ENCODE assay signal across 13 cellular contexts in genomic region chr14:74595006-74595735, GRCh38. TPM values are rescaled to one million over a fixed set of nuclear protein-coding genes. Genes with fewer than 3 reads are reported as not detected.
DNase-seq lines count a peak whose midpoint lies in the region; ATAC-seq, FAIRE-seq and TF ChIP-seq lines count a peak whose summit lies in the region.
"Had no signal": no experiment of that assay in that cellular context is flagged by ENCODE, and none has a peak within 500 bp of the region (broad histone marks: within the 10 kb centered on the region; RNA-seq: fewer than 3 reads in every experiment).

No MANE protein-coding gene starts in this region.

- H3K27me3 Mint-ChIP-seq in astrocyte (ENCODE audit: low read depth, unreplicated experiment) = no peaks in the 10 kb centered on the region
- H3K27me3 Mint-ChIP-seq in activated naive CD8-positive, alpha-beta T cell treated with anti-CD3 and anti-CD28 coated beads for 36 hours = no peaks in the 10 kb centered on the region
- H3K27me3 Mint-ChIP-seq: activated B cell treated with CpG ODN at 0.5 μM for 24 hours had no signal

- no peaks in the 10 kb centered on the region for H3K27me3 ChIP-seq in astrocyte (ENCODE audit: insufficient read depth, low read length)
- H3K27me3 ChIP-seq in psoas muscle (ENCODE audit: insufficient read depth in 3 of 3, low read length in 2 of 3) = no peaks in the 10 kb centered on the region

- H3K9me3 ChIP-seq in astrocyte (ENCODE audit: insufficient read depth, low read depth, low read length) (no peaks in the 10 kb centered on the region), psoas muscle (no peaks in the 10 kb centered on the region)

- H3K4me1 ChIP-seq in astrocyte (ENCODE audit: insufficient read depth, low read length) = peaks cover 34% of the 10 kb centered on the region
- H3K4me1 ChIP-seq in psoas muscle = peaks cover 28% of the 10 kb centered on the region

- 42 to 53% (median 47%) methylated on average over 14 to 15 of the region's 15 CpGs for WGBS in psoas muscle, 3 donors

- H3K4me3 ChIP-seq in AG10803 (ENCODE audit: low read length) (no peak overlapping the region; the same call in 1 of the 2 replicates), astrocyte (ENCODE audit: insufficient read depth, low read depth, low read length) (no peak overlapping the region), psoas muscle (no peak overlapping the region)

- intact Hi-C loops in cardiac septum (cut with DNase I) (no loop called here), psoas muscle (cut with DNase I) (no loop called here)

- peaks cover 24% of the 10 kb centered on the region for H4K20me1 ChIP-seq in astrocyte (ENCODE audit: insufficient read depth, low read length)

- H3K9ac ChIP-seq in astrocyte (ENCODE audit: low read length) = peak overlapping the region; percentile 37
- H3K9ac ChIP-seq: parathyroid adenoma had no signal

- no peaks in the 10 kb centered on the region for H3K9me3 Mint-ChIP-seq in astrocyte (ENCODE audit: unreplicated experiment)
- no peaks in the 10 kb centered on the region for H3K9me3 Mint-ChIP-seq in activated naive CD8-positive, alpha-beta T cell treated with anti-CD3 and anti-CD28 coated beads for 36 hours
- H3K9me3 Mint-ChIP-seq: activated B cell treated with CpG ODN at 0.5 μM for 24 hours had no signal

- no peak overlapping the region for H3K4me3 Mint-ChIP-seq in astrocyte (ENCODE audit: unreplicated experiment)
- H3K4me3 Mint-ChIP-seq in activated naive CD8-positive, alpha-beta T cell treated with anti-CD3 and anti-CD28 coated beads for 36 hours = no peak overlapping the region
- H3K4me3 Mint-ChIP-seq: activated B cell treated with CpG ODN at 0.5 μM for 24 hours had no signal

- no peak for TF ChIP-seq CTCF in AG10803 (conservative IDR thresholded peaks at IDR 0.05; ENCODE audit: low read length)
- no peak for TF ChIP-seq CTCF in astrocyte (IDR thresholded peaks at IDR 0.05; ENCODE audit: insufficient read depth, low read depth, low read length)
- no peak for TF ChIP-seq CTCF in psoas muscle (IDR thresholded peaks at IDR 0.05)

- H3K36me3 ChIP-seq in astrocyte (ENCODE audit: insufficient read depth, low read length) (peaks cover 3% of the 10 kb centered on the region), psoas muscle (ENCODE audit: insufficient read depth in 1 of 2, low read depth in 1 of 2) (no peaks in the 10 kb centered on the region)

- H3K79me2 ChIP-seq in astrocyte (ENCODE audit: insufficient read depth, low read length) = peaks cover 78% of the 10 kb centered on the region
- H3K79me2 ChIP-seq: parathyroid adenoma had no signal

- no peak overlapping the region for H3K27ac Mint-ChIP-seq in astrocyte (ENCODE audit: unreplicated experiment)
- H3K27ac Mint-ChIP-seq in activated naive CD8-positive, alpha-beta T cell treated with anti-CD3 and anti-CD28 coated beads for 36 hours = no peak overlapping the region
- H3K27ac Mint-ChIP-seq: activated B cell treated with CpG ODN at 0.5 μM for 24 hours had no signal

- peak overlapping the region; percentile 33 for H3K4me2 ChIP-seq in astrocyte (ENCODE audit: low read length)

- peaks cover 9% of the 10 kb centered on the region for H3K36me3 Mint-ChIP-seq in astrocyte (ENCODE audit: low read depth, unreplicated experiment)
- H3K36me3 Mint-ChIP-seq in activated naive CD8-positive, alpha-beta T cell treated with anti-CD3 and anti-CD28 coated beads for 36 hours = no peaks in the 10 kb centered on the region

- peak; percentile 93 for DNase-seq in AG10803 (ENCODE audit: low read depth)
- DNase-seq in astrocyte (ENCODE audit: low read depth) = peak; percentile 75
- peak; percentile 85 for DNase-seq in cardiac septum (ENCODE audit: low spot score)
- DNase-seq in psoas muscle = peak; percentile 82 to 86
- no peak for DNase-seq in activated naive CD8-positive, alpha-beta T cell treated with anti-CD3 and anti-CD28 coated beads for 36 hours
- DNase-seq in NCI-H1092 (lab: John Stamatoyannopoulos, UW) = no peak
- DNase-seq: activated B cell treated with CpG ODN at 0.5 μM for 24 hours, NCI-H187, PC-3 had no signal

- no peak overlapping the region for H2AFZ ChIP-seq in astrocyte (ENCODE audit: low read depth, low read length)
- H2AFZ ChIP-seq: parathyroid adenoma had no signal

- no peak for FAIRE-seq in astrocyte (lab: Jason Lieb, UNC)
- FAIRE-seq: islet of Langerhans had no signal

- peak overlapping the region; percentile 56 for H3K27ac ChIP-seq in astrocyte (ENCODE audit: low read depth, low read length)
- H3K27ac ChIP-seq in psoas muscle = peak overlapping the region; percentile 51

- peaks cover 50% of the 10 kb centered on the region for H3K4me1 Mint-ChIP-seq in astrocyte (ENCODE audit: low read depth, unreplicated experiment)
- H3K4me1 Mint-ChIP-seq in activated naive CD8-positive, alpha-beta T cell treated with anti-CD3 and anti-CD28 coated beads for 36 hours = no peaks in the 10 kb centered on the region

- peak; percentile 31 to 61 (median 46) for ATAC-seq in psoas muscle
- no peak for ATAC-seq in HG03280 (IDR thresholded peaks at IDR 0.05; ENCODE audit: unreplicated experiment)
- ATAC-seq in GM18498 (IDR thresholded peaks at IDR 0.05; ENCODE audit: unreplicated experiment) = no peak
- ATAC-seq: PC-3 had no signal

RNA-seq across cellular contexts. Expression of gene LTBP2, which starts 16.9 kb away (rescaled TPM):
- total RNA-seq in astrocyte (162 and 196 TPM in 2 replicates), cardiac septum (93.7 TPM), psoas muscle (10 to 100 TPM; 11.8 to 51.4 (median 24.2) TPM)
- polyA plus RNA-seq in psoas muscle = 1 to 10 TPM; 2.4 to 6.1 (median 3.2) TPM
- under 1 TPM; 0.06 to 0.10 TPM for total RNA-seq in activated naive CD8-positive, alpha-beta T cell treated with anti-CD3 and anti-CD28 coated beads for 36 hours

Comparison
In these comparisons a context has a peak if more than half of its experiments do, and no peak if none do; other contexts are left out.
1. DNase-seq: peak in AG10803 (single experiment), astrocyte (single experiment), cardiac septum (single experiment) and psoas muscle (2 of 2); none in activated naive CD8-positive, alpha-beta T cell treated with anti-CD3 and anti-CD28 coated beads for 36 hours (single experiment) and NCI-H1092 (single experiment).
2. ATAC-seq: peak in psoas muscle (4 of 4); none in HG03280 (single experiment) and GM18498 (single experiment).
3. RNA of gene LTBP2, which starts 16.9 kb away (total RNA-seq): 162 to 196 TPM in astrocyte, 93.7 TPM in cardiac septum (single experiment) and 11.8 to 51.4 TPM in psoas muscle; 0.06 to 0.10 TPM in activated naive CD8-positive, alpha-beta T cell treated with anti-CD3 and anti-CD28 coated beads for 36 hours; every median in the first group is over 10 times any median in the second.